ENCODE assay signal across 27 cellular contexts in the genomic region with DNA sequence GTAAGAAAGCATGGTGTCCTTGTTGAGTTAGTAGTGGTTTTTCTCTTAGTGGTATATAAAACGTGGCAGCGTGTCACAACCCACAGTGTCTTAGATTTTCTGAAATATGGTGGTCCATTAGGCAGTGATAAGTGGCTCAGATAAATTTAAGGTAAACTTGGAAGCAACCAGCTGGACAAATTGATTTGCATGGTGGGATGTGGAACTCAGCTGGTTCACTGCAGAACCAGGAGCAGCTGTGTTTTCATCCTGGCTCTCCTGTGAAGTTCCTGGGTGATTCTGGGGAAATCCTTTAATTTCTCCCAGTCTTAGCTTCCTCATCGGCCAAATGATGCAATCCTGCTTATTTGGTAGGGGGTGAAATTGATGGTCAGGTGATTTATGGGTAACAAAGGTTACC. TPM values are rescaled to one million over a fixed set of nuclear protein-coding genes. Genes with fewer than 3 reads are reported as not detected.
DNase-seq lines count a peak whose midpoint lies in the region; ATAC-seq, FAIRE-seq and TF ChIP-seq lines count a peak whose summit lies in the region.
"Had no signal": no experiment of that assay in that cellular context is flagged by ENCODE, and none has a peak within 500 bp of the region (broad histone marks: within the 10 kb centered on the region; RNA-seq: fewer than 3 reads in every experiment).

No MANE protein-coding gene starts in this region.

- peaks cover 2% of the 10 kb centered on the region for H3K79me1 ChIP-seq in trophoblast cell (ENCODE audit: low read length)

- no peaks in the 10 kb centered on the region for H4K20me1 ChIP-seq in osteoblast (ENCODE audit: insufficient read depth, low read length)
- H4K20me1 ChIP-seq: BLaER1 had no signal

- H2AFZ ChIP-seq in osteoblast (ENCODE audit: low read length) (peak overlapping the region; percentile 11), trophoblast cell (ENCODE audit: insufficient read depth, low read length, poor library complexity) (no peak overlapping the region)

- H2BK120ac ChIP-seq in trophoblast cell (ENCODE audit: insufficient read depth, low read length, poor library complexity), result peak overlapping the region; percentile 12

- no peak overlapping the region for H4K91ac ChIP-seq in trophoblast cell (ENCODE audit: low read depth, low read length)

- ATAC-seq in Panc1 (no peak), HG03378 (IDR thresholded peaks at IDR 0.05; ENCODE audit: unreplicated experiment) (no peak), pancreas (no peak), GM18505 (IDR thresholded peaks at IDR 0.05; ENCODE audit: unreplicated experiment) (no peak)
- ATAC-seq: GM12878 had no signal

- H3K9me3 ChIP-seq in Panc1 (ENCODE audit: control insufficient read depth, insufficient read depth, low read depth, low read length), result no peaks in the 10 kb centered on the region
- no peaks in the 10 kb centered on the region for H3K9me3 ChIP-seq in SJCRH30 (replicated peaks)
- H3K9me3 ChIP-seq in osteoblast (ENCODE audit: low read depth, low read length), result no peaks in the 10 kb centered on the region
- H3K9me3 ChIP-seq in trophoblast cell (ENCODE audit: insufficient read depth, low read depth, low read length), result no peaks in the 10 kb centered on the region
- no peaks in the 10 kb centered on the region for H3K9me3 ChIP-seq in pancreas
- H3K9me3 ChIP-seq: BE2C, BLaER1 had no signal

- BruUV-seq in Panc1 (replicated peaks; lab: Mats Ljungman, UMichigan), result no TSS peak

- no peaks in the 10 kb centered on the region for H3K79me2 ChIP-seq in osteoblast (ENCODE audit: insufficient read depth, low read length)
- no peaks in the 10 kb centered on the region for H3K79me2 ChIP-seq in trophoblast cell (ENCODE audit: control insufficient read depth, insufficient read depth, low read length, poor library complexity)

- H2AK5ac ChIP-seq in trophoblast cell (ENCODE audit: low read length), result no peak overlapping the region

- H3K4ac ChIP-seq in trophoblast cell (ENCODE audit: low read depth, low read length), result no peak overlapping the region

- H3K23ac ChIP-seq in trophoblast cell (ENCODE audit: low read length), result no peak overlapping the region

- H2BK5ac ChIP-seq in trophoblast cell (ENCODE audit: low read depth, low read length, poor library complexity), result no peak overlapping the region

- H3K9ac ChIP-seq in trophoblast cell (ENCODE audit: low read length), result no peak overlapping the region
- H3K9ac ChIP-seq: BLaER1 had no signal

- H4K12ac ChIP-seq in trophoblast cell (ENCODE audit: low read depth, low read length), result no peak overlapping the region

- DNase-seq in Panc1 (ENCODE audit: low read depth, low spot score) (no peak), SJCRH30 (peak; percentile 64 to 80), osteoblast (ENCODE audit: insufficient read length, low spot score, missing footprints) (no peak), trophoblast cell (no peak), pancreas (no peak)
- DNase-seq: 8988T; ACHN; BE2C; C1 segment of cervical spinal cord; CD4-positive, alpha-beta memory T cell; CD4-positive, CD25-positive, alpha-beta regulatory T cell; CD8-positive, alpha-beta memory T cell; COR-L47; DMS 273 treated with DMSO at 0.1 percent for 48 hours; DMS153; DMS53; DMS79; DND-41; EL; GDM1 had no signal

- no peak overlapping the region for H3K18ac ChIP-seq in trophoblast cell (ENCODE audit: low read length)

- H4K8ac ChIP-seq in trophoblast cell (ENCODE audit: low read depth, low read length), result no peak overlapping the region

- no peak overlapping the region for H3K4me2 ChIP-seq in osteoblast (ENCODE audit: insufficient read depth, low read length)
- no peak overlapping the region for H3K4me2 ChIP-seq in trophoblast cell (ENCODE audit: low read length)
- H3K4me2 ChIP-seq: BLaER1 had no signal

- peak overlapping the region; percentile 57; the same call in 1 of the 2 replicates for H3K27ac ChIP-seq in Panc1 (ENCODE audit: low read length)
- H3K27ac ChIP-seq in SJCRH30, result peak overlapping the region; percentile 79
- no peak overlapping the region for H3K27ac ChIP-seq in osteoblast (ENCODE audit: low read depth, low read length)
- no peak overlapping the region for H3K27ac ChIP-seq in trophoblast cell (ENCODE audit: low read depth, low read length)
- H3K27ac ChIP-seq in pancreas, result no peak overlapping the region
- H3K27ac ChIP-seq: BLaER1 had no signal

- in situ Hi-C loops in Panc1 (cut with HindIII; ENCODE audit: low pct_unique_long_range_greater_than_20kb, low sequenced_read_pairs), result no loop called here

- H3K36me3 ChIP-seq in Panc1 (ENCODE audit: control insufficient read depth, insufficient read depth, low read length) (no peaks in the 10 kb centered on the region), SJCRH30 (no peaks in the 10 kb centered on the region), osteoblast (ENCODE audit: insufficient read depth, low read length) (no peaks in the 10 kb centered on the region), trophoblast cell (ENCODE audit: control insufficient read depth in 1 of 2, insufficient read depth in 2 of 2, low read length in 2 of 2) (no peaks in the 10 kb centered on the region), pancreas (no peaks in the 10 kb centered on the region)
- H3K36me3 ChIP-seq: BE2C, BLaER1 had no signal

- H3K4me1 ChIP-seq in Panc1 (ENCODE audit: control insufficient read depth, insufficient read depth, low read length) (peaks cover 9% of the 10 kb centered on the region; the same call in 1 of the 2 replicates), SJCRH30 (peaks cover 14% of the 10 kb centered on the region), osteoblast (ENCODE audit: insufficient read depth, low read length) (peaks cover 12% of the 10 kb centered on the region), trophoblast cell (ENCODE audit: control insufficient read depth in 1 of 2, insufficient read depth in 2 of 2, low read length in 2 of 2) (no peaks in the 10 kb centered on the region), pancreas (no peaks in the 10 kb centered on the region)
- H3K4me1 ChIP-seq: BE2C, BLaER1 had no signal

- WGBS in trophoblast cell (ENCODE audit: extremely low coverage, insufficient coverage, insufficient read length), result no CpG with 5 or more reads among the region's 3 CpGs
- WGBS in pancreas, 2 donors, result 55 to 66% methylated on average over 3 of the region's 3 CpGs

- H3K27me3 ChIP-seq in Panc1 (ENCODE audit: control insufficient read depth, insufficient read depth, low read length), result no peaks in the 10 kb centered on the region
- no peaks in the 10 kb centered on the region for H3K27me3 ChIP-seq in SJCRH30
- H3K27me3 ChIP-seq in osteoblast (ENCODE audit: insufficient read depth, low read length), result no peaks in the 10 kb centered on the region
- no peaks in the 10 kb centered on the region for H3K27me3 ChIP-seq in trophoblast cell (ENCODE audit: insufficient read depth, low read length)
- H3K27me3 ChIP-seq in pancreas, result peaks cover 0 to 4% (median 0%) of the 10 kb centered on the region in 4 donors
- H3K27me3 ChIP-seq: BLaER1 had no signal

- no peak overlapping the region for H3K14ac ChIP-seq in trophoblast cell (ENCODE audit: low read length)

- no peak overlapping the region for H3K4me3 ChIP-seq in Panc1 (ENCODE audit: low read depth in 2 of 2, low read length in 2 of 2)
- H3K4me3 ChIP-seq in SJCRH30, result no peak overlapping the region
- H3K4me3 ChIP-seq in osteoblast (ENCODE audit: insufficient read depth, low read length), result no peak overlapping the region
- no peak overlapping the region for H3K4me3 ChIP-seq in trophoblast cell (ENCODE audit: low read depth, low read length)
- H3K4me3 ChIP-seq in pancreas, result no peak overlapping the region
- H3K4me3 ChIP-seq: BLaER1, GM12878 had no signal

- intact Hi-C loops in Panc1 (cut with micrococcal nuclease; ENCODE audit: unreplicated experiment) (no loop called here), pancreas (cut with DNase I) (no loop called here)

- TF ChIP-seq POLR2A in GM18505 (IDR thresholded peaks at IDR 0.05; ENCODE audit: borderline replicate concordance, extremely low read depth, insufficient read depth, insufficient read length), result no peak

- TF ChIP-seq CTCF in Panc1 (IDR thresholded peaks at IDR 0.05) (no peak), osteoblast (IDR thresholded peaks at IDR 0.05; ENCODE audit: extremely low read depth, low read depth, low read length) (no peak), pancreas (IDR thresholded peaks at IDR 0.05) (no peak)

- no peak for FAIRE-seq in pancreas (lab: Jason Lieb, UNC)
- FAIRE-seq: A204.1, GM12878, GM12892, GM19239 had no signal

- CTCF ChIA-PET in Panc1 (lab: Charles Lee), result no interaction called here

- POLR2A ChIA-PET in Panc1 (lab: Charles Lee), result no interaction called here

- peak overlapping the region; percentile 38 for H2BK12ac ChIP-seq in trophoblast cell (ENCODE audit: low read length)

RNA-seq across cellular contexts. Expression of gene EEF1E1, which starts 32.9 kb away (rescaled TPM):
- total RNA-seq in Panc1 (2021; ENCODE audit: unreplicated experiment), result 59.5 TPM
- polyA plus RNA-seq in Panc1 (2012; ENCODE audit: insufficient read length), result 34.1 TPM
- 64.3 and 72.5 TPM in 2 replicates for total RNA-seq in SJCRH30 (2014; rRNA removed; shearing (Covaris generic))
- 25.3 TPM in 2 replicates for total RNA-seq in osteoblast
- polyA plus RNA-seq in trophoblast cell (2013), result 26.6 and 26.8 TPM in 2 replicates
- total RNA-seq in pancreas, result 10 to 100 TPM in 4 of 6 donors, 1 to 10 TPM in 2; 5.6 to 17.0 (median 12.4) TPM
- 10 to 100 TPM; 13.3 to 20.6 TPM for polyA plus RNA-seq in pancreas

Comparison
In these comparisons a context has a peak if more than half of its experiments do, and no peak if none do; other contexts are left out.
1. DNase-seq: peak in SJCRH30 (2 of 2); none in Panc1 (single experiment), osteoblast (single experiment), trophoblast cell (0 of 2) and pancreas (0 of 6).
2. H3K27ac ChIP-seq: peak in Panc1 (single experiment) and SJCRH30 (single experiment); none in osteoblast (single experiment), trophoblast cell (single experiment) and pancreas (0 of 4).